Comparison of ENCODE assay signal across 2 cellular contexts in genomic region chr9:86407022-86407421, GRCh38.
TF ChIP-seq lines count a peak whose summit lies in the region.

No MANE protein-coding gene starts in this region.

TF ChIP-seq in A549, 52 proteins besides CTCF, POLR2A, EP300 and RAD21 (continued from another document):
- TF ChIP-seq, protein P1, sequence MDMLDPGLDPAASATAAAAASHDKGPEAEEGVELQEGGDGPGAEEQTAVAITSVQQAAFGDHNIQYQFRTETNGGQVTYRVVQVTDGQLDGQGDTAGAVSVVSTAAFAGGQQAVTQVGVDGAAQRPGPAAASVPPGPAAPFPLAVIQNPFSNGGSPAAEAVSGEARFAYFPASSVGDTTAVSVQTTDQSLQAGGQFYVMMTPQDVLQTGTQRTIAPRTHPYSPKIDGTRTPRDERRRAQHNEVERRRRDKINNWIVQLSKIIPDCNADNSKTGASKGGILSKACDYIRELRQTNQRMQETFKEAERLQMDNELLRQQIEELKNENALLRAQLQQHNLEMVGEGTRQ (IDR thresholded peaks at IDR 0.05), result no peak
- TF ChIP-seq PBX3 (IDR thresholded peaks at IDR 0.05) (no peak), JUNB (IDR thresholded peaks at IDR 0.05) (no peak), MAFK (IDR thresholded peaks at IDR 0.05; ENCODE audit: partially characterized antibody) (peak; percentile 86), HDAC2 (IDR thresholded peaks at IDR 0.05) (no peak), CHD4 (IDR thresholded peaks at IDR 0.05; ENCODE audit: borderline replicate concordance) (no peak)

TF ChIP-seq in HCT116, 20 proteins besides CTCF, POLR2A, EP300 and RAD21 (continued from another document):
- TF ChIP-seq REST (IDR thresholded peaks at IDR 0.05; ENCODE audit: low read depth), result no peak
- TF ChIP-seq FOSL1 (IDR thresholded peaks at IDR 0.05; ENCODE audit: low read depth), result peak; percentile 37; the same call in 1 of the 2 replicates
